9 cellular contexts compared by ENCODE assay signal in genomic region chr7:11427686-11428273, GRCh38.
DNase-seq lines count a peak whose midpoint lies in the region; ATAC-seq and TF ChIP-seq lines count a peak whose summit lies in the region.
"Had no signal": no experiment of that assay in that cellular context is flagged by ENCODE, and none has a peak within 500 bp of the region (broad histone marks: within the 10 kb centered on the region; RNA-seq: fewer than 3 reads in every experiment).

No MANE protein-coding gene starts in this region.

- no peaks in the 10 kb centered on the region for H3F3A ChIP-seq in OCI-LY1 (ENCODE audit: insufficient read depth, low read length)

- H4K20me1 ChIP-seq in OCI-LY1 (ENCODE audit: insufficient read depth, low read length), result no peaks in the 10 kb centered on the region

- DNase-seq in BE2C, result peak; percentile 30
- DNase-seq in HT1080 (ENCODE audit: low read depth), result peak; percentile 41
- peak; percentile 72 to 82 for DNase-seq in dermis microvascular lymphatic vessel endothelial cell (ENCODE audit: low read depth in 2 of 2)
- peak; percentile 60 for DNase-seq in myocyte (ENCODE audit: low read depth)
- DNase-seq in activated T-cell treated with anti-CD3 and anti-CD28 coated beads, Interleukin-2, amount 50 U/mL, for 1 hour, result no peak
- no peak for DNase-seq in activated CD4-positive, alpha-beta T cell treated with anti-CD3 and anti-CD28 coated beads, Interleukin-2, amount 50 U/mL, for 4 hours
- DNase-seq: left cardiac atrium had no signal

- H3K9ac ChIP-seq in OCI-LY1 (ENCODE audit: low read length), result no peak overlapping the region

- H3K27ac ChIP-seq in OCI-LY1 (ENCODE audit: low read depth, low read length, poor library complexity, severe bottlenecking), result no peak overlapping the region

- ATAC-seq in GM18867 (IDR thresholded peaks at IDR 0.05; ENCODE audit: unreplicated experiment), result peak; percentile 75

- H3K4me2 ChIP-seq in OCI-LY1 (ENCODE audit: low read length), result no peak overlapping the region

- H3K27me3 ChIP-seq in BE2C, result no peaks in the 10 kb centered on the region
- H3K27me3 ChIP-seq in OCI-LY1 (ENCODE audit: insufficient read depth, low read length), result no peaks in the 10 kb centered on the region

- no peak overlapping the region for H3K4me3 ChIP-seq in BE2C (ENCODE audit: low read depth, low read length)
- no peak overlapping the region for H3K4me3 ChIP-seq in OCI-LY1 (ENCODE audit: low read depth, low read length, poor library complexity, severe bottlenecking)

- H3K36me3 ChIP-seq in BE2C (peaks cover 4% of the 10 kb centered on the region; the same call in 1 of the 2 replicates), OCI-LY1 (ENCODE audit: insufficient read depth, low read length) (no peaks in the 10 kb centered on the region)

- no peak overlapping the region for H2AFZ ChIP-seq in OCI-LY1 (ENCODE audit: low read length)

- TF ChIP-seq CTCF in BE2C (IDR thresholded peaks at IDR 0.05; ENCODE audit: low read depth, low read length) (peak; percentile 85), OCI-LY1 (IDR thresholded peaks at IDR 0.05; ENCODE audit: low read length) (peak; percentile 77)

- no peaks in the 10 kb centered on the region for H3K9me2 ChIP-seq in OCI-LY1 (ENCODE audit: low read depth, low read length)

- H3K4me1 ChIP-seq in BE2C (peaks cover 30% of the 10 kb centered on the region), OCI-LY1 (ENCODE audit: insufficient read depth, low read length, severe bottlenecking) (peaks cover 14% of the 10 kb centered on the region)

- no peaks in the 10 kb centered on the region for H3K79me2 ChIP-seq in OCI-LY1 (ENCODE audit: insufficient read depth, low read length)

- H3K9me3 ChIP-seq in BE2C (no peaks in the 10 kb centered on the region), OCI-LY1 (ENCODE audit: low read length) (no peaks in the 10 kb centered on the region)

Comparison
In these comparisons a context has a peak if more than half of its experiments do, and no peak if none do; other contexts are left out.
1. DNase-seq: peak in BE2C (single experiment), HT1080 (single experiment), dermis microvascular lymphatic vessel endothelial cell (2 of 2) and myocyte (single experiment); none in activated T-cell treated with anti-CD3 and anti-CD28 coated beads, Interleukin-2, amount 50 U/mL, for 1 hour (single experiment) and activated CD4-positive, alpha-beta T cell treated with anti-CD3 and anti-CD28 coated beads, Interleukin-2, amount 50 U/mL, for 4 hours (0 of 2).